ENCODE assay signal across 21 cellular contexts in the genomic region with DNA sequence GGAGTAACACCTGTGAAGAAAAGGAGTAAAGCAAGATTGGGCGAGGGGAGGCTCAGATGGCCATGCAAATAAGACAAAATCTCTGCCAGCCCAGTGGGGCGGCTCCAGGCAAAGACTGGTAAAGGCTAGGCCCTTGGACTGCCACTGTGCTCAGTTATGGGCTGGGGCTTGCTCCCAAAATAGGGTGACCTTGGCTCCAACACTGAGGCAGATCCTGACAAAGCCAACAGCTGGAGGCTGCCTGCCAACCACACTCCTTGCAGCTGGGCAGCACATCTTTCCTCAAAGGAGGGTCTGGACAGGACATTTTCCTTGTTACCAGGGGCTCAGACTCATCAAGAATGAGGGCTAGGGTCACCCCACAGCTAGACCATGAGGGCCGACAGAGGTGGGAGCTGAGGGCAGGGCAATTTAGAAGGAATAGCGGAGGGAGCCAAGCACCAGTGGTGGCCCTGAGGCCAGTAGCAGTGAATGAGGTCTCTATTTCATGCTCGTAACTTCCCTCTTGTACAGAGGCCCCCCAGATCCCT.
DNase-seq lines count a peak whose midpoint lies in the region; ATAC-seq and TF ChIP-seq lines count a peak whose summit lies in the region.
"Had no signal": no experiment of that assay in that cellular context is flagged by ENCODE, and none has a peak within 500 bp of the region (broad histone marks: within the 10 kb centered on the region; RNA-seq: fewer than 3 reads in every experiment).

No MANE protein-coding gene starts in this region.

- no peak overlapping the region for H3K4me3 Mint-ChIP-seq in stimulated activated effector memory CD8-positive, alpha-beta T cell treated with anti-CD3 and anti-CD28 coated beads, Interleukin-12 subunit alpha, Interleukin-12 subunit beta, amount 100 ng/mL, for 72 hours
- H3K4me3 Mint-ChIP-seq: activated CD4-positive, alpha-beta T cell treated with anti-CD3 and anti-CD28 coated beads, Interleukin-2, amount 10 ng/mL, durations not matched to agents 24 days and 14 days; activated T-helper 1 cell treated with anti-CD3 and anti-CD28 coated beads, Interleukin-12 subunit alpha, Interleukin-12 subunit beta, Interleukin-2, Interleukin-4 antibody, amounts not matched to agents 30 ng/mL and 10 ng/mL and 1 ng/mL, durations not matched to agents 14 hours and 24 hours and 36 hours; stimulated activated naive CD8-positive, alpha-beta T cell treated with anti-CD3 and anti-CD28 coated beads, Interleukin-15, amount 100 ng/mL, for 72 hours; T-helper 2 cell treated with Interferon-gamma antibody and Interleukin-4, amounts not matched to agents 5 μg/mL and 100 μg/mL, for 36 hours had no signal

- no peaks in the 10 kb centered on the region for H3K79me2 ChIP-seq in SK-N-SH (ENCODE audit: insufficient read depth)

- CTCF ChIA-PET in SK-N-SH (lab: Yijun Ruan, JAX): interaction anchor here (1.0 to 6.2 kb wide), 7 partner anchors 16 to 94 kb away, joined by 3 to 85 read pairs (median 3); no protein-coding TSS in a partner anchor

- no peak for TF ChIP-seq RAD21 in SK-N-SH (IDR thresholded peaks at IDR 0.05; ENCODE audit: low read length)

- H3K9me3 ChIP-seq in SK-N-SH (no peaks in the 10 kb centered on the region), right atrium auricular region (no peaks in the 10 kb centered on the region)
- H3K9me3 ChIP-seq: heart right ventricle, tibial artery had no signal

- H3K4me3 ChIP-seq in SK-N-SH (ENCODE audit: low read depth in 2 of 2, low read length in 1 of 2): no peak overlapping the region
- H3K4me3 ChIP-seq in brain microvascular endothelial cell (ENCODE audit: low read depth, low read length): no peak overlapping the region
- H3K4me3 ChIP-seq in right atrium auricular region: no peak overlapping the region
- H3K4me3 ChIP-seq: heart right ventricle, tibial artery had no signal

- H3K36me3 ChIP-seq in SK-N-SH (replicated peaks in 1 of 2; ENCODE audit: control insufficient read depth in 1 of 2, insufficient read depth in 2 of 2, low read length in 1 of 2) (no peaks in the 10 kb centered on the region), brain microvascular endothelial cell (replicated peaks) (no peaks in the 10 kb centered on the region), right atrium auricular region (no peaks in the 10 kb centered on the region)
- H3K36me3 ChIP-seq: heart right ventricle, tibial artery, WERI-Rb-1 had no signal

- H3F3A ChIP-seq in SK-N-SH (replicated peaks; ENCODE audit: insufficient read depth): no peaks in the 10 kb centered on the region

- peaks cover 2% of the 10 kb centered on the region; the same call in 1 of the 2 replicates for H3K27me3 ChIP-seq in SK-N-SH (ENCODE audit: insufficient read depth)
- no peaks in the 10 kb centered on the region for H3K27me3 ChIP-seq in brain microvascular endothelial cell (replicated peaks)
- H3K27me3 ChIP-seq in right atrium auricular region: no peaks in the 10 kb centered on the region
- H3K27me3 ChIP-seq: heart right ventricle had no signal

- H4K20me1 ChIP-seq in SK-N-SH (ENCODE audit: insufficient read depth): no peaks in the 10 kb centered on the region

- peak overlapping the region in 1 of 2 experiments; percentile 74; a peak in 2 of 4 replicates for H3K27ac ChIP-seq in SK-N-SH (ENCODE audit: low read depth in 2 of 2, low read length in 1 of 2)
- H3K27ac ChIP-seq in brain microvascular endothelial cell: peak overlapping the region; percentile 76
- H3K27ac ChIP-seq in right atrium auricular region: no peak overlapping the region
- H3K27ac ChIP-seq: 22Rv1, RWPE1, tibial artery, WERI-Rb-1 had no signal

- H3K4me2 ChIP-seq in SK-N-SH: peak overlapping the region; percentile 48; the same call in 1 of the 2 replicates

- H3K36me3 Mint-ChIP-seq in stimulated activated effector memory CD8-positive, alpha-beta T cell treated with anti-CD3 and anti-CD28 coated beads, Interleukin-12 subunit alpha, Interleukin-12 subunit beta, amount 100 ng/mL, for 72 hours: no peaks in the 10 kb centered on the region
- H3K36me3 Mint-ChIP-seq: naive B cell had no signal

- H3K9me2 ChIP-seq in SK-N-SH: no peaks in the 10 kb centered on the region

- no peak overlapping the region for H3K27ac Mint-ChIP-seq in stimulated activated effector memory CD8-positive, alpha-beta T cell treated with anti-CD3 and anti-CD28 coated beads, Interleukin-12 subunit alpha, Interleukin-12 subunit beta, amount 100 ng/mL, for 72 hours
- H3K27ac Mint-ChIP-seq: activated CD4-positive, alpha-beta T cell treated with anti-CD3 and anti-CD28 coated beads, Interleukin-2, amount 10 ng/mL, durations not matched to agents 24 days and 14 days; activated T-helper 1 cell treated with anti-CD3 and anti-CD28 coated beads, Interleukin-12 subunit alpha, Interleukin-12 subunit beta, Interleukin-2, Interleukin-4 antibody, amounts not matched to agents 30 ng/mL and 10 ng/mL and 1 ng/mL, durations not matched to agents 14 hours and 24 hours and 36 hours; T-helper 2 cell treated with Interferon-gamma antibody and Interleukin-4, amounts not matched to agents 5 μg/mL and 100 μg/mL, for 36 hours had no signal

- no peak for TF ChIP-seq CTCF in SK-N-SH (IDR thresholded peaks at IDR 0.05)
- TF ChIP-seq CTCF in brain microvascular endothelial cell (IDR thresholded peaks at IDR 0.05; ENCODE audit: low read depth, low read length, missing control alignments): no peak
- no peak for TF ChIP-seq CTCF in right atrium auricular region (IDR thresholded peaks at IDR 0.05)

- DNase-seq in SK-N-SH (no peak), brain microvascular endothelial cell (no peak), right atrium auricular region (ENCODE audit: low spot score) (peak; percentile 43), HuH-7 (ENCODE audit: low spot score) (no peak)
- no peak for DNase-seq in stimulated activated effector memory CD8-positive, alpha-beta T cell treated with anti-CD3 and anti-CD28 coated beads, Interleukin-12 subunit alpha, Interleukin-12 subunit beta, amount 100 ng/mL, for 72 hours (ENCODE audit: low spot score in 2 of 2)
- DNase-seq: activated CD4-positive, alpha-beta T cell treated with anti-CD3 and anti-CD28 coated beads, Interleukin-2, amount 10 ng/mL, durations not matched to agents 24 days and 14 days; activated naive CD4-positive, alpha-beta T cell treated with anti-CD3 and anti-CD28 coated beads, Interleukin-2, amount 50 U/mL, for 16 hours; AML-193; naive B cell; occipital lobe; stimulated activated naive CD8-positive, alpha-beta T cell treated with anti-CD3 and anti-CD28 coated beads, Interleukin-15, amount 100 ng/mL, for 72 hours; WERI-Rb-1 had no signal

- in situ Hi-C loops in brain microvascular endothelial cell (cut with HindIII; ENCODE audit: low pct_ligation_motif_present, low sequenced_read_pairs): no loop called here

- no peak overlapping the region for H3K9ac ChIP-seq in SK-N-SH

- H3K4me1 Mint-ChIP-seq in stimulated activated effector memory CD8-positive, alpha-beta T cell treated with anti-CD3 and anti-CD28 coated beads, Interleukin-12 subunit alpha, Interleukin-12 subunit beta, amount 100 ng/mL, for 72 hours: no peaks in the 10 kb centered on the region

- H2AFZ ChIP-seq in SK-N-SH (ENCODE audit: low read depth): no peak overlapping the region

- WGBS in SK-N-SH (ENCODE audit: low lambda C conversion rate): 94% methylated on average over 5 of the region's 5 CpGs

- POLR2A ChIA-PET in SK-N-SH (lab: Yijun Ruan, JAX): interaction anchor here (0.8 kb wide), 1 partner anchor 46 kb away, joined by 3 read pairs; no protein-coding TSS in a partner anchor

- peaks cover 0 to 7% of the 10 kb centered on the region in 2 experiments; a peak in 1 of 4 replicates for H3K4me1 ChIP-seq in SK-N-SH (ENCODE audit: control insufficient read depth in 1 of 2, insufficient read depth in 2 of 2, low read depth in 1 of 2, low read length in 1 of 2)
- peaks cover 0 to 17% of the 10 kb centered on the region in 2 donors for H3K4me1 ChIP-seq in right atrium auricular region
- H3K4me1 ChIP-seq: tibial artery had no signal

- no peaks in the 10 kb centered on the region for H3K9me3 Mint-ChIP-seq in stimulated activated effector memory CD8-positive, alpha-beta T cell treated with anti-CD3 and anti-CD28 coated beads, Interleukin-12 subunit alpha, Interleukin-12 subunit beta, amount 100 ng/mL, for 72 hours
- H3K9me3 Mint-ChIP-seq: activated CD4-positive, alpha-beta T cell treated with anti-CD3 and anti-CD28 coated beads, Interleukin-2, amount 10 ng/mL, durations not matched to agents 24 days and 14 days; activated T-helper 1 cell treated with anti-CD3 and anti-CD28 coated beads, Interleukin-12 subunit alpha, Interleukin-12 subunit beta, Interleukin-2, Interleukin-4 antibody, amounts not matched to agents 30 ng/mL and 10 ng/mL and 1 ng/mL, durations not matched to agents 14 hours and 24 hours and 36 hours; stimulated activated naive CD8-positive, alpha-beta T cell treated with anti-CD3 and anti-CD28 coated beads, Interleukin-15, amount 100 ng/mL, for 72 hours; T-helper 2 cell treated with Interferon-gamma antibody and Interleukin-4, amounts not matched to agents 5 μg/mL and 100 μg/mL, for 36 hours had no signal

- no peak for TF ChIP-seq EP300 in SK-N-SH (IDR thresholded peaks at IDR 0.05; ENCODE audit: borderline replicate concordance in 1 of 2, low read depth in 1 of 2, low read length in 1 of 2)

- ATAC-seq in SK-N-SH treated with all-trans-retinoic acid at 6 μM for 48 hours (no peak), HG02840 (IDR thresholded peaks at IDR 0.05; ENCODE audit: low FRiP score, unreplicated experiment) (no peak), HG02610 (IDR thresholded peaks at IDR 0.05; ENCODE audit: unreplicated experiment) (no peak)
- ATAC-seq in stimulated activated effector memory CD8-positive, alpha-beta T cell treated with anti-CD3 and anti-CD28 coated beads, Interleukin-12 subunit alpha, Interleukin-12 subunit beta, amount 100 ng/mL, for 72 hours: peak; percentile 27

TF ChIP-seq in SK-N-SH, 30 proteins besides CTCF, POLR2A, EP300 and RAD21:
- TF ChIP-seq EZH2phosphoT487 (IDR thresholded peaks at IDR 0.05; ENCODE audit: borderline replicate concordance, low read depth) (no peak), JUND (IDR thresholded peaks at IDR 0.05) (no peak), FOSL2 (IDR thresholded peaks at IDR 0.05; ENCODE audit: borderline replicate concordance, low read depth) (no peak), TAF1 (IDR thresholded peaks at IDR 0.05; ENCODE audit: borderline replicate concordance, low read depth, low read length) (no peak), FOXM1 (IDR thresholded peaks at IDR 0.05; ENCODE audit: low read depth) (no peak)

TF ChIP-seq in SK-N-SH treated with all-trans-retinoic acid at 6 μM for 48 hours, 23 proteins besides CTCF, POLR2A, EP300 and RAD21 (continues in another document):
- TF ChIP-seq RARB (CRISPR knock-in tag; IDR thresholded peaks at IDR 0.05): no peak
- no peak for TF ChIP-seq TCF4 (CRISPR knock-in tag; IDR thresholded peaks at IDR 0.05; ENCODE audit: borderline replicate concordance)
- no peak for TF ChIP-seq GLIS3 (CRISPR knock-in tag; IDR thresholded peaks at IDR 0.05)
- no peak for TF ChIP-seq OSR1 (CRISPR knock-in tag; IDR thresholded peaks at IDR 0.05)
- no peak for TF ChIP-seq ZFP3 (CRISPR knock-in tag; IDR thresholded peaks at IDR 0.05)
